In the genomic region with DNA sequence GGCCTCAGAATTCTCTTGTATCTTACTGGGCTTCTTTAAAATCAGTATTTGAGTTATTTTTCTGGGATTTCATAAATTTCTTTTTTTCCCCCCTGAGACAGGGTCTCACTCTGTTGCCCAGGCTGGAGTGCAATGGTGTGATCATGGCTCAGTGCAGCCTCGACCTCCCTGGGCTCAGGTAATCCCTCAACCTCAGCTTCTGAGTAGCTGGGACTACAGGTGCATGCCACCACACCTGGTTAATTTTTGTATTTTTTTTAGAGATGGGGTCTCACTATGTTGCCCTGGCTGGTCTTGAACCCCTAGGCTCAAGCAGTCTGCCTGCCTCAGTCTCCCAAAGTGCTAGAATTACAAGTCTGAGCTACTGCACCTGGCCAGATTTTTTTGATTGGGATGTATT, we compare ENCODE assay signal across 22 cellular contexts. TPM values are rescaled to one million over a fixed set of nuclear protein-coding genes. Genes with fewer than 3 reads are reported as not detected.
DNase-seq lines count a peak whose midpoint lies in the region; ATAC-seq and TF ChIP-seq lines count a peak whose summit lies in the region.
"Had no signal": no experiment of that assay in that cellular context is flagged by ENCODE, and none has a peak within 500 bp of the region (broad histone marks: within the 10 kb centered on the region; RNA-seq: fewer than 3 reads in every experiment).

No MANE protein-coding gene starts in this region.

- peaks cover 65% of the 10 kb centered on the region for H3K4me1 Mint-ChIP-seq in activated CD4-positive, alpha-beta T cell treated with anti-CD3 and anti-CD28 coated beads for 36 hours
- H3K4me1 Mint-ChIP-seq in activated CD4-positive, alpha-beta T cell treated with anti-CD3 and anti-CD28 coated beads, Interleukin-2, amount 10 ng/mL, durations not matched to agents 24 days and 14 days = peaks cover 40% of the 10 kb centered on the region
- H3K4me1 Mint-ChIP-seq in stimulated activated naive CD8-positive, alpha-beta T cell treated with anti-CD3 and anti-CD28 coated beads, Interleukin-15, Interleukin-2, amounts not matched to agents 100 ng/mL and 50 ng/mL, for 24 hours (ENCODE audit: low read depth) = peaks cover 78% of the 10 kb centered on the region
- peaks cover 71 to 88% (median 74%) of the 10 kb centered on the region in 3 donors for H3K4me1 Mint-ChIP-seq in naive B cell

- intact Hi-C loops in activated CD4-positive, alpha-beta T cell treated with anti-CD3 and anti-CD28 coated beads for 36 hours (cut with DNase I, micrococcal nuclease) = no loop called here
- intact Hi-C loops in activated CD4-positive, alpha-beta T cell treated with anti-CD3 and anti-CD28 coated beads, Interleukin-2, amount 10 ng/mL, durations not matched to agents 24 days and 14 days (cut with micrococcal nuclease) = no loop called here

- peak overlapping the region; percentile 22 for H3K27ac Mint-ChIP-seq in activated CD4-positive, alpha-beta T cell treated with anti-CD3 and anti-CD28 coated beads for 36 hours
- H3K27ac Mint-ChIP-seq in activated CD4-positive, alpha-beta T cell treated with anti-CD3 and anti-CD28 coated beads, Interleukin-2, amount 10 ng/mL, durations not matched to agents 24 days and 14 days = no peak overlapping the region
- peak overlapping the region; percentile 63 for H3K27ac Mint-ChIP-seq in stimulated activated naive CD8-positive, alpha-beta T cell treated with anti-CD3 and anti-CD28 coated beads, Interleukin-15, Interleukin-2, amounts not matched to agents 100 ng/mL and 50 ng/mL, for 24 hours
- peak overlapping the region in 4 of 6 donors; percentile 26 to 88 (median 40) for H3K27ac Mint-ChIP-seq in naive B cell
- H3K27ac Mint-ChIP-seq: CD14-positive monocyte had no signal

- POLR2A ChIA-PET in activated CD4-positive, alpha-beta T cell treated with anti-CD3 and anti-CD28 coated beads for 36 hours (lab: Charles Lee) = no interaction called here

- H3K27me3 Mint-ChIP-seq in activated CD4-positive, alpha-beta T cell treated with anti-CD3 and anti-CD28 coated beads for 36 hours = no peaks in the 10 kb centered on the region
- H3K27me3 Mint-ChIP-seq in activated CD4-positive, alpha-beta T cell treated with anti-CD3 and anti-CD28 coated beads, Interleukin-2, amount 10 ng/mL, durations not matched to agents 24 days and 14 days = no peaks in the 10 kb centered on the region
- H3K27me3 Mint-ChIP-seq in stimulated activated naive CD8-positive, alpha-beta T cell treated with anti-CD3 and anti-CD28 coated beads, Interleukin-15, Interleukin-2, amounts not matched to agents 100 ng/mL and 50 ng/mL, for 24 hours = no peaks in the 10 kb centered on the region
- H3K27me3 Mint-ChIP-seq in naive B cell = no peaks in the 10 kb centered on the region
- H3K27me3 Mint-ChIP-seq: IgD-negative memory B cell had no signal

- H3K36me3 Mint-ChIP-seq in activated CD4-positive, alpha-beta T cell treated with anti-CD3 and anti-CD28 coated beads for 36 hours (ENCODE audit: low read depth) = peaks cover 46% of the 10 kb centered on the region
- peaks cover 42% of the 10 kb centered on the region for H3K36me3 Mint-ChIP-seq in activated CD4-positive, alpha-beta T cell treated with anti-CD3 and anti-CD28 coated beads, Interleukin-2, amount 10 ng/mL, durations not matched to agents 24 days and 14 days (ENCODE audit: low read depth)
- H3K36me3 Mint-ChIP-seq in stimulated activated naive CD8-positive, alpha-beta T cell treated with anti-CD3 and anti-CD28 coated beads, Interleukin-15, Interleukin-2, amounts not matched to agents 100 ng/mL and 50 ng/mL, for 24 hours (ENCODE audit: low read depth) = peaks cover 46% of the 10 kb centered on the region
- peaks cover 0 to 9% of the 10 kb centered on the region in 2 donors for H3K36me3 Mint-ChIP-seq in naive B cell

- H3K9me3 Mint-ChIP-seq in activated CD4-positive, alpha-beta T cell treated with anti-CD3 and anti-CD28 coated beads for 36 hours (ENCODE audit: low read depth) = peaks cover 22% of the 10 kb centered on the region
- peaks cover 15% of the 10 kb centered on the region for H3K9me3 Mint-ChIP-seq in activated CD4-positive, alpha-beta T cell treated with anti-CD3 and anti-CD28 coated beads, Interleukin-2, amount 10 ng/mL, durations not matched to agents 24 days and 14 days
- peaks cover 16% of the 10 kb centered on the region for H3K9me3 Mint-ChIP-seq in stimulated activated naive CD8-positive, alpha-beta T cell treated with anti-CD3 and anti-CD28 coated beads, Interleukin-15, Interleukin-2, amounts not matched to agents 100 ng/mL and 50 ng/mL, for 24 hours
- H3K9me3 Mint-ChIP-seq in naive B cell = peaks cover 0 to 24% (median 15%) of the 10 kb centered on the region in 7 donors

- no peak for DNase-seq in activated CD4-positive, alpha-beta T cell treated with anti-CD3 and anti-CD28 coated beads for 36 hours
- DNase-seq in activated CD4-positive, alpha-beta T cell treated with anti-CD3 and anti-CD28 coated beads, Interleukin-2, amount 10 ng/mL, durations not matched to agents 24 days and 14 days = no peak
- DNase-seq in stimulated activated naive CD8-positive, alpha-beta T cell treated with anti-CD3 and anti-CD28 coated beads, Interleukin-15, Interleukin-2, amounts not matched to agents 100 U/mL and 50 U/mL, for 24 hours = no peak
- DNase-seq in naive B cell (no peak), erythroblast (lab: John Stamatoyannopoulos, UW) (no peak)
- DNase-seq in activated effector memory CD4-positive, alpha-beta T cell treated with Interleukin-2 at 50 U/mL for 16 hours = no peak
- DNase-seq in activated CD8-positive, alpha-beta memory T cell treated with anti-CD3 and anti-CD28 coated beads, Interleukin-2, amount 50 U/mL, for 4 hours = no peak
- DNase-seq: Caco-2, DMS153, GDM1, H7, MM.1S, NCI-H1092 treated with DMSO at 0.1 percent for 48 hours, NCI-H146, NCI-H2029 treated with DMSO at 0.1 percent for 48 hours, NCI-H2171, NCI-H526, PC-3, RPMI8226 had no signal

- CTCF ChIA-PET in activated CD4-positive, alpha-beta T cell treated with anti-CD3 and anti-CD28 coated beads for 36 hours (lab: Charles Lee) = no interaction called here

- H3K4me3 Mint-ChIP-seq in activated CD4-positive, alpha-beta T cell treated with anti-CD3 and anti-CD28 coated beads for 36 hours = no peak overlapping the region
- H3K4me3 Mint-ChIP-seq in activated CD4-positive, alpha-beta T cell treated with anti-CD3 and anti-CD28 coated beads, Interleukin-2, amount 10 ng/mL, durations not matched to agents 24 days and 14 days = no peak overlapping the region
- no peak overlapping the region for H3K4me3 Mint-ChIP-seq in stimulated activated naive CD8-positive, alpha-beta T cell treated with anti-CD3 and anti-CD28 coated beads, Interleukin-15, Interleukin-2, amounts not matched to agents 100 ng/mL and 50 ng/mL, for 24 hours
- no peak overlapping the region for H3K4me3 Mint-ChIP-seq in naive B cell
- H3K4me3 Mint-ChIP-seq: CD14-positive monocyte had no signal

- TF ChIP-seq POLR2A in erythroblast (IDR thresholded peaks at IDR 0.05; ENCODE audit: low read length) = no peak

- no peak for ATAC-seq in activated CD4-positive, alpha-beta T cell treated with anti-CD3 and anti-CD28 coated beads for 36 hours
- ATAC-seq in stimulated activated naive CD8-positive, alpha-beta T cell treated with anti-CD3 and anti-CD28 coated beads, Interleukin-15, Interleukin-2, amounts not matched to agents 100 U/mL and 50 U/mL, for 24 hours = no peak
- ATAC-seq in naive B cell (ENCODE audit: low read depth in 2 of 2) = no peak
- ATAC-seq: PC-3 had no signal

RNA-seq across cellular contexts. Expression of gene NCK1, which starts 43.5 kb away (rescaled TPM):
- total RNA-seq in activated CD4-positive, alpha-beta T cell treated with anti-CD3 and anti-CD28 coated beads for 36 hours = 10 to 100 TPM; 30.4 to 31.9 TPM
- total RNA-seq in activated CD4-positive, alpha-beta T cell treated with anti-CD3 and anti-CD28 coated beads, Interleukin-2, amount 10 ng/mL, durations not matched to agents 24 days and 14 days = 34.7 and 35.3 TPM in 2 replicates
- 10 to 100 TPM; 40.2 to 48.7 (median 42.6) TPM for polyA plus RNA-seq in naive B cell (ENCODE audit: low read depth in 6 of 6)

RNA-seq across cellular contexts. Expression of gene IL20RB, which starts 52.2 kb away (rescaled TPM):
- 1 to 10 TPM in 1 of 2 experiments, under 1 TPM in 1; 0.93 to 1.1 TPM for total RNA-seq in activated CD4-positive, alpha-beta T cell treated with anti-CD3 and anti-CD28 coated beads for 36 hours
- total RNA-seq in activated CD4-positive, alpha-beta T cell treated with anti-CD3 and anti-CD28 coated beads, Interleukin-2, amount 10 ng/mL, durations not matched to agents 24 days and 14 days = 1.5 and 1.8 TPM in 2 replicates
- under 1 TPM in 1 of 6 donors, not detected in 5; 0.31 TPM for polyA plus RNA-seq in naive B cell (ENCODE audit: low read depth in 6 of 6)
- polyA plus RNA-seq: IgD-negative memory B cell had no signal
